In genomic region chr11:86091086-86091485, GRCh38 we compare ENCODE assay signal across 15 cellular contexts. TPM values are rescaled to one million over a fixed set of nuclear protein-coding genes. Genes with fewer than 3 reads are reported as not detected.
DNase-seq lines count a peak whose midpoint lies in the region; ATAC-seq and TF ChIP-seq lines count a peak whose summit lies in the region.
"Had no signal": no experiment of that assay in that cellular context is flagged by ENCODE, and none has a peak within 500 bp of the region (broad histone marks: within the 10 kb centered on the region; RNA-seq: fewer than 3 reads in every experiment).

No MANE protein-coding gene starts in this region.

- H2AFZ ChIP-seq in GM23248: peak overlapping the region; percentile 6; the same call in 1 of the 2 replicates
- H2AFZ ChIP-seq: GM23338 had no signal

- WGBS in GM23248 (ENCODE audit: low coverage in 1 of 2, low lambda C conversion rate in 2 of 2, missing lambda C conversion rate in 2 of 2), 2 experiments: 59 to 68% methylated on average over 1 of the region's 1 CpG
- 90 to 94% methylated on average over 1 of the region's 1 CpG for WGBS in thyroid gland, 2 donors

- no peaks in the 10 kb centered on the region for H3K9me3 ChIP-seq in GM23248 (ENCODE audit: low read depth)
- H3K9me3 ChIP-seq in adipocyte (ENCODE audit: control insufficient read depth, low read length): peaks cover 4% of the 10 kb centered on the region
- H3K9me3 ChIP-seq in thoracic aorta: no peaks in the 10 kb centered on the region
- no peaks in the 10 kb centered on the region for H3K9me3 ChIP-seq in thyroid gland
- no peaks in the 10 kb centered on the region for H3K9me3 ChIP-seq in lower lobe of right lung
- H3K9me3 ChIP-seq: BLaER1 treated with 17β-estradiol and CSF1 and Interleukin-3, amounts not matched to agents 10 nM and 100 nM had no signal

- peak overlapping the region; percentile 81 for H3K27ac ChIP-seq in GM23248
- H3K27ac ChIP-seq in coronary artery: peak overlapping the region; percentile 48 to 70
- peak overlapping the region; percentile 83 to 87 for H3K27ac ChIP-seq in thoracic aorta
- no peak overlapping the region for H3K27ac ChIP-seq in thyroid gland
- H3K27ac ChIP-seq in lower lobe of right lung: no peak overlapping the region
- H3K27ac ChIP-seq: BLaER1 treated with 17β-estradiol and CSF1 and Interleukin-3, amounts not matched to agents 10 nM and 100 nM had no signal

- H3K9me2 ChIP-seq in GM23248 (ENCODE audit: insufficient read depth): no peaks in the 10 kb centered on the region

- DNase-seq in GM23248 (no peak), adipocyte (ENCODE audit: low read depth) (no peak), coronary artery (ENCODE audit: low spot score) (no peak), thoracic aorta (ENCODE audit: low spot score) (no peak), thyroid gland (no peak), lower lobe of right lung (no peak)
- DNase-seq: 8988T; ACHN; CD4-positive, CD25-positive, alpha-beta regulatory T cell; DMS53; GF-D8; H7 had no signal

- ATAC-seq in thoracic aorta (ENCODE audit: insufficient number of reproducible peaks, low FRiP score, low read depth) (no peak), HG02588 (IDR thresholded peaks at IDR 0.05; ENCODE audit: unreplicated experiment) (no peak), lower lobe of right lung (no peak)
- ATAC-seq: GM23338 had no signal

- TF ChIP-seq CTCF in coronary artery (IDR thresholded peaks at IDR 0.05): no peak
- no peak for TF ChIP-seq CTCF in thoracic aorta (IDR thresholded peaks at IDR 0.05)
- TF ChIP-seq CTCF in thyroid gland (IDR thresholded peaks at IDR 0.05): no peak
- no peak for TF ChIP-seq CTCF in lower lobe of right lung (IDR thresholded peaks at IDR 0.05)

- H3K27me3 ChIP-seq in GM23248 (replicated peaks; ENCODE audit: insufficient read depth) (no peaks in the 10 kb centered on the region), adipocyte (replicated peaks; ENCODE audit: control insufficient read depth, insufficient read depth, low read length) (no peaks in the 10 kb centered on the region), thoracic aorta (replicated peaks; ENCODE audit: insufficient read depth) (no peaks in the 10 kb centered on the region), thyroid gland (no peaks in the 10 kb centered on the region), lower lobe of right lung (ENCODE audit: low read depth) (no peaks in the 10 kb centered on the region)
- H3K27me3 ChIP-seq: BLaER1 treated with 17β-estradiol and CSF1 and Interleukin-3, amounts not matched to agents 10 nM and 100 nM had no signal

- peak overlapping the region; percentile 53 for H3K4me2 ChIP-seq in GM23248 (ENCODE audit: unreplicated experiment)
- H3K4me2 ChIP-seq: BLaER1 treated with 17β-estradiol and CSF1 and Interleukin-3, amounts not matched to agents 10 nM and 100 nM; GM23338 had no signal

- no peak for TF ChIP-seq POLR2A in thyroid gland (IDR thresholded peaks at IDR 0.05)

- no peaks in the 10 kb centered on the region for H4K20me1 ChIP-seq in GM23248 (ENCODE audit: insufficient read depth)
- H4K20me1 ChIP-seq: BLaER1 treated with 17β-estradiol and CSF1 and Interleukin-3, amounts not matched to agents 10 nM and 100 nM had no signal

- H3K9ac ChIP-seq in GM23248 (peak overlapping the region; percentile 28), adipocyte (ENCODE audit: low read length) (peak overlapping the region; percentile 40)
- H3K9ac ChIP-seq: BLaER1 treated with 17β-estradiol and CSF1 and Interleukin-3, amounts not matched to agents 10 nM and 100 nM had no signal

- H3K79me2 ChIP-seq in GM23248 (ENCODE audit: insufficient read depth): no peaks in the 10 kb centered on the region

- H3F3A ChIP-seq in GM23248 (ENCODE audit: insufficient read depth): peaks cover 16% of the 10 kb centered on the region

- H3K36me3 ChIP-seq in GM23248 (ENCODE audit: low read depth): no peaks in the 10 kb centered on the region
- H3K36me3 ChIP-seq in adipocyte (ENCODE audit: control insufficient read depth, insufficient read depth, low read length, severe bottlenecking): no peaks in the 10 kb centered on the region
- no peaks in the 10 kb centered on the region for H3K36me3 ChIP-seq in thoracic aorta
- H3K36me3 ChIP-seq in thyroid gland: no peaks in the 10 kb centered on the region
- no peaks in the 10 kb centered on the region for H3K36me3 ChIP-seq in lower lobe of right lung
- H3K36me3 ChIP-seq: BLaER1 treated with 17β-estradiol and CSF1 and Interleukin-3, amounts not matched to agents 10 nM and 100 nM had no signal

- H3K4me3 ChIP-seq in GM23248 (no peak overlapping the region), adipocyte (ENCODE audit: low read length) (no peak overlapping the region), coronary artery (no peak overlapping the region), thoracic aorta (peak overlapping the region; percentile 16), thyroid gland (replicated peaks in 1 of 3) (no peak overlapping the region), lower lobe of right lung (no peak overlapping the region)
- H3K4me3 ChIP-seq: BLaER1 treated with 17β-estradiol and CSF1 and Interleukin-3, amounts not matched to agents 10 nM and 100 nM; GM23338 had no signal

- H3K4me1 ChIP-seq in GM23248 (ENCODE audit: insufficient read depth): peaks cover 32% of the 10 kb centered on the region
- peaks cover 37% of the 10 kb centered on the region for H3K4me1 ChIP-seq in adipocyte (ENCODE audit: control insufficient read depth, insufficient read depth, low read length)
- peaks cover 16 to 27% of the 10 kb centered on the region in 2 donors for H3K4me1 ChIP-seq in thoracic aorta (ENCODE audit: control insufficient read depth in 1 of 2, low read depth in 2 of 2)
- no peaks in the 10 kb centered on the region for H3K4me1 ChIP-seq in thyroid gland
- H3K4me1 ChIP-seq in lower lobe of right lung: no peaks in the 10 kb centered on the region
- H3K4me1 ChIP-seq: BLaER1 treated with 17β-estradiol and CSF1 and Interleukin-3, amounts not matched to agents 10 nM and 100 nM had no signal

- in situ Hi-C loops in GM23248 (cut with MboI): no loop called here

- intact Hi-C loops in thyroid gland (cut with DNase I) (no loop called here), lower lobe of right lung (cut with DNase I) (no loop called here)

RNA-seq across cellular contexts. Expression of gene PICALM, which starts 22.2 kb away (rescaled TPM):
- total RNA-seq in GM23248 (2014; rRNA removed; shearing (Covaris generic)): 277 and 310 TPM in 2 replicates
- 69.7 and 73.2 TPM in 2 replicates for polyA plus RNA-seq in GM23248 (2016; fragmentation: Nextera tagmentation; extraction: Ambion mirVana)
- total RNA-seq in thoracic aorta: 100 to 1,000 TPM; 395 to 488 TPM
- 100 to 1,000 TPM; 198 to 320 (median 220) TPM for total RNA-seq in thyroid gland
- 190 TPM for total RNA-seq in lower lobe of right lung

Comparison
In these comparisons a context has a peak if more than half of its experiments do, and no peak if none do; other contexts are left out.
1. H3K27ac ChIP-seq: peak in GM23248 (single experiment), coronary artery (2 of 2) and thoracic aorta (2 of 2); none in thyroid gland (0 of 3) and lower lobe of right lung (single experiment).